ENCODE assay signal across 12 cellular contexts in genomic region chr22:41842996-41843970, GRCh38. TPM values are rescaled to one million over a fixed set of nuclear protein-coding genes. Genes with fewer than 3 reads are reported as not detected.
DNase-seq lines count a peak whose midpoint lies in the region; ATAC-seq and TF ChIP-seq lines count a peak whose summit lies in the region.
"Had no signal": no experiment of that assay in that cellular context is flagged by ENCODE, and none has a peak within 500 bp of the region (broad histone marks: within the 10 kb centered on the region; RNA-seq: fewer than 3 reads in every experiment).

No MANE protein-coding gene starts in this region.

- no peak for TF ChIP-seq CTCF in CD8-positive, alpha-beta T cell (IDR thresholded peaks at IDR 0.05)
- no peak for TF ChIP-seq CTCF in Loucy (conservative IDR thresholded peaks at IDR 0.05; ENCODE audit: low read length)
- no peak for TF ChIP-seq CTCF in neutrophil (IDR thresholded peaks at IDR 0.05)

- H3K27me3 Mint-ChIP-seq in CD8-positive, alpha-beta T cell (ENCODE audit: low read depth): no peaks in the 10 kb centered on the region
- no peaks in the 10 kb centered on the region for H3K27me3 Mint-ChIP-seq in activated naive CD8-positive, alpha-beta T cell treated with anti-CD3 and anti-CD28 coated beads, Interleukin-2, amount 50 U/mL, for 24 hours
- H3K27me3 Mint-ChIP-seq: stimulated activated naive B cell treated with anti-CD40 and anti-IgM and Interleukin-4, amounts not matched to agents 10 μg/mL and 1 μg/mL and 100 μg/mL, for 72 hours had no signal

- H3K27ac ChIP-seq in CD8-positive, alpha-beta T cell (ENCODE audit: low read depth, low read length): no peak overlapping the region
- H3K27ac ChIP-seq in neutrophil: peak overlapping the region; percentile 67

- no peak overlapping the region for H3K4me3 Mint-ChIP-seq in CD8-positive, alpha-beta T cell
- H3K4me3 Mint-ChIP-seq in activated naive CD8-positive, alpha-beta T cell treated with anti-CD3 and anti-CD28 coated beads, Interleukin-2, amount 50 U/mL, for 24 hours: peak overlapping the region; percentile 2

- H3F3A ChIP-seq in Loucy (ENCODE audit: low read depth): no peaks in the 10 kb centered on the region

- H3K27ac Mint-ChIP-seq in CD8-positive, alpha-beta T cell: no peak overlapping the region
- H3K27ac Mint-ChIP-seq in activated naive CD8-positive, alpha-beta T cell treated with anti-CD3 and anti-CD28 coated beads, Interleukin-2, amount 50 U/mL, for 24 hours: peak overlapping the region; percentile 58

- peaks cover 3% of the 10 kb centered on the region for H3K36me3 ChIP-seq in CD8-positive, alpha-beta T cell (ENCODE audit: insufficient read depth, low read length)
- H3K36me3 ChIP-seq in Loucy (ENCODE audit: insufficient read depth, low read length): peaks cover 12% of the 10 kb centered on the region; the same call in 1 of the 2 replicates
- no peaks in the 10 kb centered on the region for H3K36me3 ChIP-seq in neutrophil

- POLR2A ChIA-PET in CD8-positive, alpha-beta T cell (lab: Charles Lee): interaction anchor here (0.6 to 1.0 kb wide), 2 partner anchors 10 to 28 kb away, joined by 3 to 4 read pairs; partner anchors contain the start of gene SREBF2

- no peaks in the 10 kb centered on the region for H3K27me3 ChIP-seq in CD8-positive, alpha-beta T cell (ENCODE audit: insufficient read depth, low read length)
- H3K27me3 ChIP-seq in Loucy (ENCODE audit: insufficient read depth, low read length, poor library complexity, severe bottlenecking) (no peaks in the 10 kb centered on the region), neutrophil (no peaks in the 10 kb centered on the region)

- peaks cover 11% of the 10 kb centered on the region for H3K4me1 ChIP-seq in CD8-positive, alpha-beta T cell (ENCODE audit: insufficient read depth, low read length)
- H3K4me1 ChIP-seq in Loucy (ENCODE audit: insufficient read depth, low read length, poor library complexity, severe bottlenecking): peaks cover 77% of the 10 kb centered on the region
- H3K4me1 ChIP-seq in neutrophil (ENCODE audit: control insufficient read depth in 1 of 2, insufficient read depth in 1 of 2, low read depth in 1 of 2, low read length in 1 of 2): peaks cover 44 to 60% of the 10 kb centered on the region in 2 experiments

- H3K36me3 Mint-ChIP-seq in CD8-positive, alpha-beta T cell: peaks cover 28% of the 10 kb centered on the region
- peaks cover 34% of the 10 kb centered on the region for H3K36me3 Mint-ChIP-seq in activated naive CD8-positive, alpha-beta T cell treated with anti-CD3 and anti-CD28 coated beads, Interleukin-2, amount 50 U/mL, for 24 hours (ENCODE audit: low read depth)

- no peak overlapping the region for H3K9ac ChIP-seq in Loucy (ENCODE audit: low read depth, low read length, poor library complexity, severe bottlenecking)

- intact Hi-C loops in CD8-positive, alpha-beta T cell (cut with DNase I, micrococcal nuclease): no loop called here
- intact Hi-C loops in left ventricle myocardium superior (cut with micrococcal nuclease): no loop called here

- no peak for DNase-seq in CD8-positive, alpha-beta T cell
- DNase-seq in activated naive CD8-positive, alpha-beta T cell treated with anti-CD3 and anti-CD28 coated beads, Interleukin-2, amount 50 U/mL, for 24 hours: no peak
- no peak for DNase-seq in NK-92 (lab: John Stamatoyannopoulos, UW; ENCODE audit: unreplicated experiment)
- no peak for DNase-seq in left ventricle myocardium superior
- no peak for DNase-seq in retina
- DNase-seq: DMS153; kidney glomerular epithelial cell; NCI-H226; SHP77; stimulated activated naive B cell treated with anti-CD40 and anti-IgM and Interleukin-4, amounts not matched to agents 10 μg/mL and 1 μg/mL and 100 μg/mL, for 72 hours had no signal

- CTCF ChIA-PET in CD8-positive, alpha-beta T cell (lab: Charles Lee): interaction anchor here (1.0 to 4.4 kb wide), 4 partner anchors 12 to 146 kb away, joined by 3 to 16 read pairs (median 4); no protein-coding TSS in a partner anchor

- H3K79me2 ChIP-seq in Loucy (ENCODE audit: insufficient read depth, low read length): peaks cover 98% of the 10 kb centered on the region

- peak; percentile 18 for ATAC-seq in CD8-positive, alpha-beta T cell
- peak; percentile 91 for ATAC-seq in activated naive CD8-positive, alpha-beta T cell treated with anti-CD3 and anti-CD28 coated beads, Interleukin-2, amount 50 U/mL, for 24 hours
- ATAC-seq in left ventricle myocardium superior: no peak

- H3K9me3 ChIP-seq in CD8-positive, alpha-beta T cell (ENCODE audit: low read length): no peaks in the 10 kb centered on the region
- no peaks in the 10 kb centered on the region for H3K9me3 ChIP-seq in Loucy (ENCODE audit: insufficient read depth, low read depth, low read length)
- H3K9me3 ChIP-seq in neutrophil: no peaks in the 10 kb centered on the region

- no peaks in the 10 kb centered on the region for H3K9me3 Mint-ChIP-seq in CD8-positive, alpha-beta T cell
- H3K9me3 Mint-ChIP-seq in activated naive CD8-positive, alpha-beta T cell treated with anti-CD3 and anti-CD28 coated beads, Interleukin-2, amount 50 U/mL, for 24 hours: no peaks in the 10 kb centered on the region
- H3K9me3 Mint-ChIP-seq: stimulated activated naive B cell treated with anti-CD40 and anti-IgM and Interleukin-4, amounts not matched to agents 10 μg/mL and 1 μg/mL and 100 μg/mL, for 72 hours had no signal

- H3K9me2 ChIP-seq in Loucy (replicated peaks; ENCODE audit: low read depth, low read length): no peaks in the 10 kb centered on the region

- no peak overlapping the region for H3K4me3 ChIP-seq in CD8-positive, alpha-beta T cell (ENCODE audit: low read depth, low read length)
- H3K4me3 ChIP-seq in Loucy (ENCODE audit: low read length, poor library complexity, severe bottlenecking) (peak overlapping the region; percentile 7), neutrophil (ENCODE audit: low read depth in 1 of 2, low read length in 1 of 2) (no peak overlapping the region)

- H3K4me1 Mint-ChIP-seq in CD8-positive, alpha-beta T cell (ENCODE audit: low read depth): peaks cover 74% of the 10 kb centered on the region
- peaks cover 80% of the 10 kb centered on the region for H3K4me1 Mint-ChIP-seq in activated naive CD8-positive, alpha-beta T cell treated with anti-CD3 and anti-CD28 coated beads, Interleukin-2, amount 50 U/mL, for 24 hours

- H4K20me1 ChIP-seq in Loucy (ENCODE audit: insufficient read depth, low read length, poor library complexity, severe bottlenecking): peaks cover 92% of the 10 kb centered on the region

- peak overlapping the region; percentile 76 for H3K4me2 ChIP-seq in Loucy (ENCODE audit: low read depth, low read length, poor library complexity, severe bottlenecking)

- no peak overlapping the region for H2AFZ ChIP-seq in Loucy (ENCODE audit: low read length)

RNA-seq across cellular contexts. Expression of gene SREBF2, which starts 10.4 kb away (rescaled TPM):
- total RNA-seq in CD8-positive, alpha-beta T cell: 100 to 1,000 TPM; 109 to 122 TPM
- total RNA-seq in left ventricle myocardium superior: 89.7 TPM

RNA-seq across cellular contexts. Expression of gene CCDC134, which starts 42.8 kb away (rescaled TPM):
- 10 to 100 TPM; 19.1 to 22.5 TPM for total RNA-seq in CD8-positive, alpha-beta T cell
- 5.9 TPM for total RNA-seq in left ventricle myocardium superior
